16 cellular contexts compared by ENCODE assay signal in genomic region chr2:9815076-9815475, GRCh38.
"Had no signal": no experiment of that assay in that cellular context is flagged by ENCODE, and none has a peak within 500 bp of the region (broad histone marks: within the 10 kb centered on the region; RNA-seq: fewer than 3 reads in every experiment).

No MANE protein-coding gene starts in this region.

- H3K27me3 ChIP-seq: heart left ventricle, right atrium auricular region, testis, tibial nerve had no signal

- H3K4me2 ChIP-seq: smooth muscle cell had no signal

- H3K27ac Mint-ChIP-seq: stimulated activated memory B cell treated with anti-CD40 and anti-IgM and Interleukin-4, amounts not matched to agents 10 μg/mL and 1 μg/mL and 100 μg/mL, for 72 hours; stimulated activated naive CD8-positive, alpha-beta T cell treated with anti-CD3 and anti-CD28 coated beads, Interleukin-15, Interleukin-2, amounts not matched to agents 100 ng/mL and 50 ng/mL, for 24 hours had no signal

- H3K27ac ChIP-seq: heart left ventricle, neutrophil, right atrium auricular region, testis, tibial nerve had no signal

- H3K9me3 Mint-ChIP-seq: naive thymus-derived CD4-positive, alpha-beta T cell; stimulated activated memory B cell treated with anti-CD40 and anti-IgM and Interleukin-4, amounts not matched to agents 10 μg/mL and 1 μg/mL and 100 μg/mL, for 72 hours; stimulated activated naive CD8-positive, alpha-beta T cell treated with anti-CD3 and anti-CD28 coated beads, Interleukin-15, Interleukin-2, amounts not matched to agents 100 ng/mL and 50 ng/mL, for 24 hours had no signal

- H3K4me3 ChIP-seq: heart left ventricle, right atrium auricular region, smooth muscle cell, testis, tibial nerve had no signal

- H3K36me3 ChIP-seq: heart left ventricle, neutrophil, right atrium auricular region, tibial nerve had no signal

- H3K36me3 Mint-ChIP-seq: naive thymus-derived CD4-positive, alpha-beta T cell; stimulated activated memory B cell treated with anti-CD40 and anti-IgM and Interleukin-4, amounts not matched to agents 10 μg/mL and 1 μg/mL and 100 μg/mL, for 72 hours had no signal

- DNase-seq: cerebellar nuclear complex; effector CD8-positive, alpha-beta T cell; foreskin melanocyte; heart left ventricle; hippocampal formation; kidney glomerular epithelial cell; mesendoderm; naive thymus-derived CD4-positive, alpha-beta T cell; stimulated activated CD4-positive, alpha-beta T cell treated with anti-CD3 and anti-CD28 coated beads, Interleukin-2, amount 100 ng/mL, for 48 hours; testis had no signal

- H3K9me3 ChIP-seq: heart left ventricle, neutrophil, right atrium auricular region, testis, tibial nerve had no signal

- H3K4me3 Mint-ChIP-seq: stimulated activated memory B cell treated with anti-CD40 and anti-IgM and Interleukin-4, amounts not matched to agents 10 μg/mL and 1 μg/mL and 100 μg/mL, for 72 hours; stimulated activated naive CD8-positive, alpha-beta T cell treated with anti-CD3 and anti-CD28 coated beads, Interleukin-15, Interleukin-2, amounts not matched to agents 100 ng/mL and 50 ng/mL, for 24 hours had no signal
